ENCODE assay signal across 1 cellular context in genomic region chr12:65630555-65630954, GRCh38.
TF ChIP-seq lines count a peak whose summit lies in the region.

No MANE protein-coding gene starts in this region.

TF ChIP-seq in SK-N-SH treated with all-trans-retinoic acid at 6 μM for 48 hours, 23 proteins besides CTCF, POLR2A, EP300 and RAD21 (continued from another document):
- TF ChIP-seq CSRNP3 (CRISPR knock-in tag; IDR thresholded peaks at IDR 0.05): no peak
- TF ChIP-seq ISL1 (CRISPR knock-in tag; IDR thresholded peaks at IDR 0.05): no peak
- no peak for TF ChIP-seq CSDC2 (CRISPR knock-in tag; IDR thresholded peaks at IDR 0.05)
- TF ChIP-seq GLIS3 (CRISPR knock-in tag; IDR thresholded peaks at IDR 0.05): no peak
- no peak for TF ChIP-seq ZNF70 (CRISPR knock-in tag; IDR thresholded peaks at IDR 0.05)
- TF ChIP-seq TSHZ2 (CRISPR knock-in tag; IDR thresholded peaks at IDR 0.05): no peak
- TF ChIP-seq TCF4 (CRISPR knock-in tag; IDR thresholded peaks at IDR 0.05; ENCODE audit: borderline replicate concordance): no peak
- no peak for TF ChIP-seq OSR1 (CRISPR knock-in tag; IDR thresholded peaks at IDR 0.05)
- TF ChIP-seq TOX (CRISPR knock-in tag; IDR thresholded peaks at IDR 0.05; ENCODE audit: borderline replicate concordance): no peak
- TF ChIP-seq ZC3H10 (CRISPR knock-in tag; IDR thresholded peaks at IDR 0.05): no peak
TF ChIP-seq in SK-N-SH treated with all-trans-retinoic acid at 6 μM for 48 hours: peak in this region for 0.
